ENCODE assay signal across 8 cellular contexts in genomic region chr22:44702479-44703219, GRCh38. TPM values are rescaled to one million over a fixed set of nuclear protein-coding genes. Genes with fewer than 3 reads are reported as not detected.
DNase-seq lines count a peak whose midpoint lies in the region; ATAC-seq and TF ChIP-seq lines count a peak whose summit lies in the region.

No MANE protein-coding gene starts in this region.

- peaks cover 15 to 64% (median 34%) of the 10 kb centered on the region in 3 donors for H3K27me3 ChIP-seq in sigmoid colon

- ATAC-seq in GM18907 (IDR thresholded peaks at IDR 0.05; ENCODE audit: unreplicated experiment) = peak; percentile 32
- ATAC-seq in HG03565 (IDR thresholded peaks at IDR 0.05; ENCODE audit: unreplicated experiment) = peak; percentile 10
- ATAC-seq in activated T-cell treated with anti-CD3 and anti-CD28 coated beads, Interleukin-2, amount 50 U/mL, for 4 hours = peak; percentile 39 to 42
- ATAC-seq in left ventricle myocardium superior = peak; percentile 11
- no peak for ATAC-seq in HG03097 (IDR thresholded peaks at IDR 0.05; ENCODE audit: low FRiP score, unreplicated experiment)

- intact Hi-C loops in left ventricle myocardium superior (cut with micrococcal nuclease) (no loop called here), sigmoid colon (cut with DNase I) (no loop called here), posterior vena cava (cut with DNase I) (no loop called here)

- TF ChIP-seq EP300 in sigmoid colon (IDR thresholded peaks at IDR 0.05) = no peak

- peaks cover 28% of the 10 kb centered on the region for H3K4me1 Mint-ChIP-seq in activated T-cell treated with anti-CD3 and anti-CD28 coated beads, Interleukin-2, amount 50 U/mL, for 4 hours (ENCODE audit: low read depth)

- H3K36me3 ChIP-seq in sigmoid colon = no peaks in the 10 kb centered on the region

- 1 to 2% methylated on average over 61 of the region's 61 CpGs for WGBS in sigmoid colon, 2 donors

- no peaks in the 10 kb centered on the region for H3K9me3 ChIP-seq in sigmoid colon

- peak; percentile 12; the same call in 1 of the 2 replicates for TF ChIP-seq CTCF in 22Rv1 (IDR thresholded peaks at IDR 0.05)
- no peak for TF ChIP-seq CTCF in sigmoid colon (IDR thresholded peaks at IDR 0.05)

- H3K27ac ChIP-seq in 22Rv1 (peak overlapping the region; percentile 74), sigmoid colon (peak overlapping the region in 1 of 4 donors; percentile 22)

- H3K4me1 ChIP-seq in sigmoid colon = peaks cover 0 to 38% (median 30%) of the 10 kb centered on the region in 4 donors

- no peaks in the 10 kb centered on the region for H3K27me3 Mint-ChIP-seq in activated T-cell treated with anti-CD3 and anti-CD28 coated beads, Interleukin-2, amount 50 U/mL, for 4 hours (ENCODE audit: low read depth)

- H3K36me3 Mint-ChIP-seq in activated T-cell treated with anti-CD3 and anti-CD28 coated beads, Interleukin-2, amount 50 U/mL, for 4 hours (ENCODE audit: insufficient read depth) = no peaks in the 10 kb centered on the region

- H3K4me3 ChIP-seq in sigmoid colon = peak overlapping the region; percentile 8 to 54 (median 48)

- peak; percentile 33 for DNase-seq in activated T-cell treated with anti-CD3 and anti-CD28 coated beads, Interleukin-2, amount 50 U/mL, for 4 hours
- peak; percentile 49 for DNase-seq in left ventricle myocardium superior
- DNase-seq in sigmoid colon = no peak
- DNase-seq in posterior vena cava (ENCODE audit: low spot score) = no peak

- no peaks in the 10 kb centered on the region for H3K9me3 Mint-ChIP-seq in activated T-cell treated with anti-CD3 and anti-CD28 coated beads, Interleukin-2, amount 50 U/mL, for 4 hours

- H3K4me3 Mint-ChIP-seq in activated T-cell treated with anti-CD3 and anti-CD28 coated beads, Interleukin-2, amount 50 U/mL, for 4 hours = peak overlapping the region; percentile 83

- no peak for TF ChIP-seq POLR2A in sigmoid colon (IDR thresholded peaks at IDR 0.05)

RNA-seq across cellular contexts. Expression of gene PRR5, which starts 0.6 kb away (rescaled TPM):
- 10 to 100 TPM; 30.4 to 41.1 (median 33.0) TPM for total RNA-seq in activated T-cell treated with anti-CD3 and anti-CD28 coated beads, Interleukin-2, amount 50 U/mL, for 4 hours
- total RNA-seq in left ventricle myocardium superior (2.9 TPM), sigmoid colon (10 to 100 TPM in 2 of 4 donors, 1 to 10 TPM in 2; 7.9 to 13.6 (median 10.6) TPM), posterior vena cava (10 to 100 TPM in 1 of 2 donors, 1 to 10 TPM in 1; 8.8 to 11.8 TPM)
- 10 to 100 TPM; 12.7 to 35.6 (median 13.2) TPM for polyA plus RNA-seq in sigmoid colon

RNA-seq across cellular contexts. Expression of gene ARHGAP8, which starts 49.7 kb away (rescaled TPM):
- total RNA-seq in activated T-cell treated with anti-CD3 and anti-CD28 coated beads, Interleukin-2, amount 50 U/mL, for 4 hours = 1 to 10 TPM in 2 of 3 donors, under 1 TPM in 1; 0.53 to 2.0 (median 1.0) TPM
- total RNA-seq in left ventricle myocardium superior (not detected), sigmoid colon (1 to 10 TPM in 1 of 4 donors, under 1 TPM in 2, not detected in 1; 0.66 to 1.1 (median 0.81) TPM), posterior vena cava (1 to 10 TPM; 1.4 TPM)
- polyA plus RNA-seq in sigmoid colon = 10 to 100 TPM; 10.9 to 30.9 (median 12.0) TPM

Comparison
In these comparisons a context has a peak if more than half of its experiments do, and no peak if none do; other contexts are left out.
1. DNase-seq: peak in activated T-cell treated with anti-CD3 and anti-CD28 coated beads, Interleukin-2, amount 50 U/mL, for 4 hours (single experiment) and left ventricle myocardium superior (single experiment); none in sigmoid colon (single experiment) and posterior vena cava (single experiment).